Comparison of ENCODE assay signal across 19 cellular contexts in the genomic region with DNA sequence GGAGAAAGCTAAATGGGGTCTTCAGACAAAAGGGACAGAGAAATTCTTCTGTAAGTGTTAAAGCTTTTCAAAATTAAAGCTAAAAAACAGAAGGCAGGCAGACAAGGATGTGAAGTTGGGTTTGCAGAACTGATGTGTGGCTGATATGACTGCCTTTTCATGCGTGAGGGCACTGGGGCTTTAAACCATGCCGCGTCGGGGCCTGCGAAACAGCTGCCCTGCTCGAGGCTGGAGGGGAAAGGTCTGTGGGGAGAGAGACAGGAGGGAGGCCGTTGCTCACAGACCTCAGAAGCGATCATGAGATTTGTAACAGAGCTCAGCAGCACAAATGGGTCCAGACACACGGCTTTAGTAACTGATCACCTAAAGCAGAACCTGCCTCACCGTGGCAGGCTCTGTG. TPM values are rescaled to one million over a fixed set of nuclear protein-coding genes. Genes with fewer than 3 reads are reported as not detected.
DNase-seq lines count a peak whose midpoint lies in the region; ATAC-seq and TF ChIP-seq lines count a peak whose summit lies in the region.
"Had no signal": no experiment of that assay in that cellular context is flagged by ENCODE, and none has a peak within 500 bp of the region (broad histone marks: within the 10 kb centered on the region; RNA-seq: fewer than 3 reads in every experiment).

No MANE protein-coding gene starts in this region.

- no peaks in the 10 kb centered on the region for H3K27me3 Mint-ChIP-seq in T-helper 17 cell
- peaks cover 3% of the 10 kb centered on the region for H3K27me3 Mint-ChIP-seq in nephron (ENCODE audit: low read depth)
- H3K27me3 Mint-ChIP-seq: CD4-positive, CD25-positive, alpha-beta regulatory T cell had no signal

- in situ Hi-C loops in KBM-7 (cut with MboI; ENCODE audit: low pct_unique_long_range_greater_than_20kb, low sequenced_read_pairs) = no loop called here

- H3K36me3 Mint-ChIP-seq in T-helper 17 cell (ENCODE audit: low read depth) = peaks cover 2% of the 10 kb centered on the region
- H3K36me3 Mint-ChIP-seq in nephron (ENCODE audit: low read depth) = peaks cover 43% of the 10 kb centered on the region

- no peak for TF ChIP-seq CTCF in nephron (IDR thresholded peaks at IDR 0.05; ENCODE audit: unreplicated experiment in 3 of 3)
- no peak for TF ChIP-seq CTCF in dorsolateral prefrontal cortex (IDR thresholded peaks at IDR 0.05 in 54 of 56, conservative IDR thresholded peaks at IDR 0.05 in 2 of 56; ENCODE audit: low read depth in 1 of 56, partially characterized antibody in 56 of 56)
- no peak for TF ChIP-seq CTCF in adrenal gland (IDR thresholded peaks at IDR 0.05)

- peaks cover 0 to 30% of the 10 kb centered on the region in 2 donors for H3K36me3 ChIP-seq in adrenal gland (replicated peaks in 1 of 2)

- H3K27ac Mint-ChIP-seq in T-helper 17 cell (peak overlapping the region; percentile 16), nephron (peak overlapping the region; percentile 69 to 99 (median 97))
- H3K27ac Mint-ChIP-seq: HFFc6 had no signal

- H3K27ac ChIP-seq in dorsolateral prefrontal cortex (no peak overlapping the region), adrenal gland (no peak overlapping the region)
- H3K27ac ChIP-seq: GM23248, KMS-11 had no signal

- no peaks in the 10 kb centered on the region for H3K27me3 ChIP-seq in dorsolateral prefrontal cortex
- H3K27me3 ChIP-seq in adrenal gland = no peaks in the 10 kb centered on the region
- H3K27me3 ChIP-seq: MG63 had no signal

- H3K4me1 ChIP-seq in adrenal gland (replicated peaks in 1 of 2) = peaks cover 0 to 28% of the 10 kb centered on the region in 2 donors

- H3K4me3 Mint-ChIP-seq in T-helper 17 cell (no peak overlapping the region), nephron (peak overlapping the region in 1 of 3 experiments; percentile 50)
- H3K4me3 Mint-ChIP-seq: CD4-positive, CD25-positive, alpha-beta regulatory T cell; HFFc6 had no signal

- no peaks in the 10 kb centered on the region for H3K9me3 Mint-ChIP-seq in nephron
- H3K9me3 Mint-ChIP-seq: CD4-positive, CD25-positive, alpha-beta regulatory T cell; HFFc6 had no signal

- 81 to 85% (median 84%) methylated on average over 10 of the region's 10 CpGs for WGBS in adrenal gland, 4 donors

- peak; percentile 18 for DNase-seq in Right ventricle myocardium inferior (ENCODE audit: missing footprints)
- DNase-seq in cardiac septum (ENCODE audit: low spot score) = no peak
- no peak for DNase-seq in T-helper 17 cell
- no peak for DNase-seq in dorsolateral prefrontal cortex
- no peak for DNase-seq in adrenal gland
- DNase-seq in HK-2 (ENCODE audit: unreplicated experiment) = no peak
- DNase-seq in KBM-7 = no peak
- DNase-seq: CD4-positive, CD25-positive, alpha-beta regulatory T cell; DMS79 treated with DMSO at 0.1 percent for 48 hours; GM23248; HFFc6; MG63; NCI-H1105; NCI-H1694 treated with DMSO at 0.1 percent for 48 hours; NCI-H446 treated with DMSO at 0.1 percent for 48 hours; NCI-H748 treated with DMSO at 0.1 percent for 48 hours; PC-3 had no signal

- H3K4me3 ChIP-seq in dorsolateral prefrontal cortex (no peak overlapping the region), adrenal gland (no peak overlapping the region)
- H3K4me3 ChIP-seq: GM23248, MG63 had no signal

- intact Hi-C loops in Right ventricle myocardium inferior (cut with DNase I) (no loop called here), cardiac septum (cut with DNase I) (no loop called here), dorsolateral prefrontal cortex (cut with DNase I) (no loop called here), adrenal gland (cut with DNase I) (no loop called here)

- no peak for TF ChIP-seq POLR2A in adrenal gland (IDR thresholded peaks at IDR 0.05)

- H3K9me3 ChIP-seq in T-helper 17 cell (ENCODE audit: control insufficient read depth, low read length, poor library complexity, severe bottlenecking) = no peaks in the 10 kb centered on the region
- no peaks in the 10 kb centered on the region for H3K9me3 ChIP-seq in adrenal gland (replicated peaks in 1 of 3)
- H3K9me3 ChIP-seq: MG63 had no signal

- no peak for ATAC-seq in Right ventricle myocardium inferior
- no peak for ATAC-seq in T-helper 17 cell
- ATAC-seq: PC-3 had no signal

- peaks cover 11% of the 10 kb centered on the region for H3K4me1 Mint-ChIP-seq in T-helper 17 cell
- H3K4me1 Mint-ChIP-seq in nephron = peaks cover 75% of the 10 kb centered on the region

RNA-seq across cellular contexts. Expression of a gene that starts 23.5 kb away (rescaled TPM):
- total RNA-seq in Right ventricle myocardium inferior = 3.8 TPM
- total RNA-seq in cardiac septum = 2.7 TPM
- 10 to 100 TPM; 41.0 to 47.1 TPM for total RNA-seq in T-helper 17 cell
- 10 to 100 TPM in 113 of 120 experiments, 1 to 10 TPM in 7; 7.5 to 55.0 (median 19.2) TPM for total RNA-seq in dorsolateral prefrontal cortex
- total RNA-seq in adrenal gland = 100 to 1,000 TPM in 1 of 8 donors, 10 to 100 TPM in 6, 1 to 10 TPM in 1; 8.8 to 146 (median 19.2) TPM
- 100 to 1,000 TPM in 1 of 3 donors, 10 to 100 TPM in 1, 1 to 10 TPM in 1; 7.1 to 104 (median 75.9) TPM for polyA plus RNA-seq in adrenal gland

RNA-seq across cellular contexts. Expression of a gene that starts 32.9 kb away (rescaled TPM):
- total RNA-seq in Right ventricle myocardium inferior = 1.6 TPM
- 2.4 TPM for total RNA-seq in cardiac septum
- 10 to 100 TPM; 24.6 TPM for total RNA-seq in T-helper 17 cell
- 10 to 100 TPM in 11 of 120 experiments, 1 to 10 TPM in 109; 3.0 to 14.3 (median 7.2) TPM for total RNA-seq in dorsolateral prefrontal cortex
- 10 to 100 TPM in 3 of 8 donors, 1 to 10 TPM in 5; 5.0 to 14.4 (median 8.8) TPM for total RNA-seq in adrenal gland
- polyA plus RNA-seq in adrenal gland = 10 to 100 TPM in 1 of 3 donors, 1 to 10 TPM in 2; 3.5 to 15.6 (median 4.8) TPM

RNA-seq across cellular contexts. Expression of a gene that starts 34.0 kb away (rescaled TPM):
- total RNA-seq in Right ventricle myocardium inferior (571 TPM), cardiac septum (414 TPM), T-helper 17 cell (100 to 1,000 TPM; 102 to 108 TPM), dorsolateral prefrontal cortex (100 to 1,000 TPM in 119 of 120 experiments, 10 to 100 TPM in 1; 98.5 to 237 (median 172) TPM), adrenal gland (100 to 1,000 TPM; 288 to 842 (median 387) TPM)
- polyA plus RNA-seq in adrenal gland = 100 to 1,000 TPM; 300 to 856 (median 442) TPM

RNA-seq across cellular contexts. Expression of a gene that starts 40.4 kb away (rescaled TPM):
- total RNA-seq in Right ventricle myocardium inferior = 65.6 TPM
- total RNA-seq in cardiac septum = 49.0 TPM
- 10 to 100 TPM; 76.8 to 86.9 TPM for total RNA-seq in T-helper 17 cell
- 100 to 1,000 TPM in 31 of 120 experiments, 10 to 100 TPM in 89; 71.9 to 120 (median 93.1) TPM for total RNA-seq in dorsolateral prefrontal cortex
- total RNA-seq in adrenal gland = 100 to 1,000 TPM in 2 of 8 donors, 10 to 100 TPM in 6; 70.0 to 179 (median 90.0) TPM
- polyA plus RNA-seq in adrenal gland = 100 to 1,000 TPM in 1 of 3 donors, 10 to 100 TPM in 2; 60.9 to 118 (median 62.3) TPM
